14 cellular contexts compared by ENCODE assay signal in genomic region chr5:122858451-122858850, GRCh38. TPM values are rescaled to one million over a fixed set of nuclear protein-coding genes. Genes with fewer than 3 reads are reported as not detected.
A peak's percentile ranks its signal among the peaks of the same experiment; 100 is the strongest.
DNase-seq lines count a peak whose midpoint lies in the region; ATAC-seq and TF ChIP-seq lines count a peak whose summit lies in the region.
"Had no signal": no experiment of that assay in that cellular context is flagged by ENCODE, and none has a peak within 500 bp of the region (broad histone marks: within the 10 kb centered on the region; RNA-seq: fewer than 3 reads in every experiment).

No MANE protein-coding gene starts in this region.

- no peaks in the 10 kb centered on the region for H3K27me3 ChIP-seq in BE2C
- H3K27me3 ChIP-seq in gastrocnemius medialis, result no peaks in the 10 kb centered on the region
- H3K27me3 ChIP-seq in effector memory CD4-positive, alpha-beta T cell (replicated peaks; ENCODE audit: control insufficient read depth, insufficient read depth, low read length, poor library complexity, severe bottlenecking), result no peaks in the 10 kb centered on the region
- H3K27me3 ChIP-seq: left lung, testis had no signal

- H3K4me3 ChIP-seq in BE2C (ENCODE audit: low read depth, low read length), result no peak overlapping the region
- H3K4me3 ChIP-seq in fibroblast of mammary gland (ENCODE audit: control insufficient read depth, low read depth, low read length), result no peak overlapping the region
- H3K4me3 ChIP-seq in gastrocnemius medialis, result no peak overlapping the region
- no peak overlapping the region for H3K4me3 ChIP-seq in effector memory CD4-positive, alpha-beta T cell (ENCODE audit: insufficient read depth, low read depth, low read length, poor library complexity, severe bottlenecking)
- H3K4me3 ChIP-seq: left lung, testis had no signal

- ATAC-seq in gastrocnemius medialis, result no peak
- ATAC-seq: activated naive CD4-positive, alpha-beta T cell treated with anti-CD3 and anti-CD28 coated beads, Interleukin-2, amount 50 U/mL, for 72 hours; left lung; naive thymus-derived CD4-positive, alpha-beta T cell had no signal

- H3K9me3 ChIP-seq in BE2C (no peaks in the 10 kb centered on the region), gastrocnemius medialis (no peaks in the 10 kb centered on the region)
- H3K9me3 ChIP-seq in effector memory CD4-positive, alpha-beta T cell (ENCODE audit: control insufficient read depth, low read length), result no peaks in the 10 kb centered on the region
- H3K9me3 ChIP-seq: left lung, testis had no signal

- H3K27ac ChIP-seq in gastrocnemius medialis, result no peak overlapping the region
- H3K27ac ChIP-seq in effector memory CD4-positive, alpha-beta T cell (ENCODE audit: insufficient read depth, low read length, poor library complexity, severe bottlenecking), result no peak overlapping the region
- H3K27ac ChIP-seq: left lung, testis had no signal

- H3K36me3 ChIP-seq in BE2C (no peaks in the 10 kb centered on the region), gastrocnemius medialis (no peaks in the 10 kb centered on the region)
- no peaks in the 10 kb centered on the region for H3K36me3 ChIP-seq in effector memory CD4-positive, alpha-beta T cell (ENCODE audit: control insufficient read depth, insufficient read depth, low read length)

- H3K4me1 ChIP-seq in BE2C (no peaks in the 10 kb centered on the region), gastrocnemius medialis (no peaks in the 10 kb centered on the region)
- no peaks in the 10 kb centered on the region for H3K4me1 ChIP-seq in effector memory CD4-positive, alpha-beta T cell (ENCODE audit: control insufficient read depth, insufficient read depth, low read length, poor library complexity, severe bottlenecking)
- H3K4me1 ChIP-seq: left lung, testis had no signal

- in situ Hi-C loops in gastrocnemius medialis (cut with MboI; ENCODE audit: low sequenced_read_pairs in 4 of 4), result no loop called here

- no peak for TF ChIP-seq POLR2A in gastrocnemius medialis (IDR thresholded peaks at IDR 0.05)

- DNase-seq in BE2C (peak; percentile 31), HT-29 (ENCODE audit: low spot score) (peak; percentile 63), fibroblast of mammary gland (ENCODE audit: low read depth) (peak; percentile 31), gastrocnemius medialis (no peak), NCI-H187 treated with DMSO at 0.1 percent for 48 hours (lab: John Stamatoyannopoulos, UW) (no peak)
- no peak for DNase-seq in activated CD4-positive, alpha-beta T cell treated with anti-CD3 and anti-CD28 coated beads, Interleukin-2, amount 50 U/mL, for 1 hour
- DNase-seq in effector memory CD4-positive, alpha-beta T cell, result no peak
- DNase-seq: left lung; MV-4-11; naive thymus-derived CD4-positive, alpha-beta T cell; NCI-H510A; testis had no signal

- TF ChIP-seq CTCF in BE2C (IDR thresholded peaks at IDR 0.05; ENCODE audit: low read depth, low read length), result no peak
- no peak for TF ChIP-seq CTCF in fibroblast of mammary gland (conservative IDR thresholded peaks at IDR 0.05; ENCODE audit: control insufficient read depth, insufficient read depth, low read depth, low read length)
- no peak for TF ChIP-seq CTCF in gastrocnemius medialis (IDR thresholded peaks at IDR 0.05 in 4 of 5, conservative IDR thresholded peaks at IDR 0.05 in 1 of 5)

- intact Hi-C loops in gastrocnemius medialis (cut with DNase I; ENCODE audit: low total_unique reads), result no loop called here

TF ChIP-seq in PFSK-1, 5 proteins besides CTCF, POLR2A, EP300 and RAD21:
- TF ChIP-seq REST (IDR thresholded peaks at IDR 0.05; ENCODE audit: insufficient read depth in 1 of 2, low read depth in 2 of 2, low read length in 2 of 2), result no peak
- TF ChIP-seq SIN3A (IDR thresholded peaks at IDR 0.05; ENCODE audit: borderline replicate concordance, insufficient read depth, low read length), result no peak
- TF ChIP-seq TAF1 (IDR thresholded peaks at IDR 0.05; ENCODE audit: borderline replicate concordance, insufficient read depth, low read length), result no peak
- 0 out of 2 replicates have a peak, but pooled peaks have one; percentile 42 for TF ChIP-seq POLR2AphosphoS5 (IDR thresholded peaks at IDR 0.05; ENCODE audit: low read depth, low read length)
- no peak for TF ChIP-seq FOXP2 (optimal IDR thresholded peaks at IDR 0.05; ENCODE audit: borderline replicate concordance, extremely low read depth, extremely low read length, insufficient read depth)
TF ChIP-seq in PFSK-1: peak in this region for 1.

RNA-seq across cellular contexts. Expression of gene SNX24, which starts 13.0 kb away (rescaled TPM):
- 3.6 TPM for polyA plus RNA-seq in BE2C (2012; ENCODE audit: insufficient read depth, insufficient read length, low read depth)
- total RNA-seq in HT-29 (2014; rRNA removed; shearing (Covaris generic)), result 0.99 and 1.3 TPM in 2 replicates
- 18.2 TPM for polyA plus RNA-seq in PFSK-1 (2012; ENCODE audit: insufficient read length, low read depth)
- total RNA-seq in gastrocnemius medialis, result 10 to 100 TPM in 2 of 4 donors, 1 to 10 TPM in 2; 6.9 to 17.8 (median 10.6) TPM

Comparison
In these comparisons a context has a peak if more than half of its experiments do, and no peak if none do; other contexts are left out.
1. DNase-seq: peak in BE2C (single experiment), HT-29 (single experiment) and fibroblast of mammary gland (single experiment); none in activated CD4-positive, alpha-beta T cell treated with anti-CD3 and anti-CD28 coated beads, Interleukin-2, amount 50 U/mL, for 1 hour (single experiment), gastrocnemius medialis (0 of 2), effector memory CD4-positive, alpha-beta T cell (0 of 3) and NCI-H187 treated with DMSO at 0.1 percent for 48 hours (single experiment).